15 cellular contexts compared by ENCODE assay signal in the genomic region with DNA sequence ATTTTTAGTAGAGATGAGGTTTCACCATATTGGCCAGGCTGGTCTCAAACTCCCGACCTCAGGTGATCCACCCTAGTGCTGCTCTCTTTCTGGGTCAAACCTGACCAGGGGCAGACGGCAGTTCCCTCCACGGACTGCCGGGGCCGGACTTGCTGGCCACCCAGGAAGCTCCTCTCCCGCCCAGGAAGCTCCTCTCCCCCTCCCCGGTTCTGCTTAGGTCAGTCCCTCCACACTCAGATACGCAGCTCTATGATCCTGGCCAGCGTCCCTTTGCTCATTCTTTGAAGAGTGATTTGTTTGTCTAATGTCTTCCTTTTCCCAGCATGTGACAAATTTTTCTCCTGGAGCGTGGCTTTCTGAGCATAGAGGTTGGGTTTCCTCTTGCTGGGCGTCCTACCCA.
"Had no signal": no experiment of that assay in that cellular context is flagged by ENCODE, and none has a peak within 500 bp of the region (broad histone marks: within the 10 kb centered on the region; RNA-seq: fewer than 3 reads in every experiment).

No MANE protein-coding gene starts in this region.

- H3K27ac Mint-ChIP-seq: activated T-cell treated with anti-CD3 and anti-CD28 coated beads, Interleukin-2, amount 50 U/mL, for 24 hours; effector memory CD8-positive, alpha-beta T cell; progenitor cell of endocrine pancreas; stimulated activated memory B cell treated with anti-CD40 and anti-IgM and Interleukin-4, amounts not matched to agents 10 μg/mL and 1 μg/mL and 100 μg/mL, for 72 hours; T-cell had no signal

- DNase-seq: activated CD4-positive, alpha-beta T cell treated with anti-CD3 and anti-CD28 coated beads for 48 hours; caudate nucleus; cortex of kidney; effector memory CD8-positive, alpha-beta T cell; hypothalamus; naive B cell; right cardiac atrium; T-cell; trophoblast cell had no signal

- H3K4me3 ChIP-seq: lung had no signal

- ATAC-seq: effector memory CD8-positive, alpha-beta T cell; left colon; right cardiac atrium; stimulated activated memory B cell treated with anti-CD40 and anti-IgM and Interleukin-4, amounts not matched to agents 10 μg/mL and 1 μg/mL and 100 μg/mL, for 72 hours; T-cell had no signal

- H3K36me3 ChIP-seq: neutrophil had no signal

- H3K9me3 ChIP-seq: neutrophil had no signal

- H3K4me1 Mint-ChIP-seq: stimulated activated memory B cell treated with anti-CD40 and anti-IgM and Interleukin-4, amounts not matched to agents 10 μg/mL and 1 μg/mL and 100 μg/mL, for 72 hours had no signal

- H3K27ac ChIP-seq: neutrophil had no signal

- H3K36me3 Mint-ChIP-seq: naive B cell; stimulated activated memory B cell treated with anti-CD40 and anti-IgM and Interleukin-4, amounts not matched to agents 10 μg/mL and 1 μg/mL and 100 μg/mL, for 72 hours; T-cell had no signal

- H3K9me3 Mint-ChIP-seq: activated T-cell treated with anti-CD3 and anti-CD28 coated beads, Interleukin-2, amount 50 U/mL, for 24 hours; effector memory CD8-positive, alpha-beta T cell; stimulated activated memory B cell treated with anti-CD40 and anti-IgM and Interleukin-4, amounts not matched to agents 10 μg/mL and 1 μg/mL and 100 μg/mL, for 72 hours; T-cell had no signal

- H3K4me3 Mint-ChIP-seq: activated T-cell treated with anti-CD3 and anti-CD28 coated beads, Interleukin-2, amount 50 U/mL, for 24 hours; effector memory CD8-positive, alpha-beta T cell; naive B cell; stimulated activated memory B cell treated with anti-CD40 and anti-IgM and Interleukin-4, amounts not matched to agents 10 μg/mL and 1 μg/mL and 100 μg/mL, for 72 hours; T-cell had no signal
